ENCODE assay signal across 8 cellular contexts in genomic region chr17:68378202-68379149, GRCh38.
DNase-seq lines count a peak whose midpoint lies in the region; ATAC-seq and TF ChIP-seq lines count a peak whose summit lies in the region.

No MANE protein-coding gene starts in this region.

- H3K27me3 ChIP-seq in right lobe of liver (no peaks in the 10 kb centered on the region), testis (no peaks in the 10 kb centered on the region), BE2C (no peaks in the 10 kb centered on the region)

- peak; percentile 41 for TF ChIP-seq POLR2A in right lobe of liver (IDR thresholded peaks at IDR 0.05)
- TF ChIP-seq POLR2A in testis (IDR thresholded peaks at IDR 0.05): no peak

- ATAC-seq in right lobe of liver (peak; percentile 81 to 89 (median 84)), HG02642 (IDR thresholded peaks at IDR 0.05; ENCODE audit: poor library complexity, unreplicated experiment) (no peak)

- DNase-seq in AG09319 (ENCODE audit: extremely low read depth, low read depth) (peak; percentile 89), NCI-H1092 (lab: John Stamatoyannopoulos, UW) (peak; percentile 29), choroid plexus epithelial cell (ENCODE audit: low read depth) (peak; percentile 99), right lobe of liver (peak; percentile 91 to 98 (median 96)), testis (peak; percentile 93), BE2C (no peak), T-helper 2 cell (no peak)

- no peak overlapping the region for H3K4me3 ChIP-seq in choroid plexus epithelial cell (ENCODE audit: low read depth, low read length)
- H3K4me3 ChIP-seq in right lobe of liver: peak overlapping the region; percentile 0 to 44 (median 37)
- no peak overlapping the region for H3K4me3 ChIP-seq in testis
- no peak overlapping the region for H3K4me3 ChIP-seq in BE2C (ENCODE audit: low read depth, low read length)

- H3K9me3 ChIP-seq in right lobe of liver (no peaks in the 10 kb centered on the region), testis (no peaks in the 10 kb centered on the region), BE2C (no peaks in the 10 kb centered on the region)

- H3K27ac ChIP-seq in right lobe of liver: peak overlapping the region; percentile 65 to 95 (median 94)
- H3K27ac ChIP-seq in testis: peak overlapping the region; percentile 88 to 92

- H3K36me3 ChIP-seq in right lobe of liver: no peaks in the 10 kb centered on the region
- H3K36me3 ChIP-seq in testis (ENCODE audit: low read depth, missing control alignments): no peaks in the 10 kb centered on the region
- no peaks in the 10 kb centered on the region for H3K36me3 ChIP-seq in BE2C

- WGBS in right lobe of liver (ENCODE audit: insufficient coverage, low coverage, low lambda C conversion rate, missing lambda C conversion rate): 12% methylated on average over 22 of the region's 23 CpGs
- WGBS in testis, 2 donors: 32 to 41% methylated on average over 23 of the region's 23 CpGs

- TF ChIP-seq CTCF in AG09319 (IDR thresholded peaks at IDR 0.05; ENCODE audit: low read depth, low read length) (no peak; the same call in 1 of the 2 replicates), choroid plexus epithelial cell (conservative IDR thresholded peaks at IDR 0.05; ENCODE audit: low read depth, low read length) (no peak), right lobe of liver (IDR thresholded peaks at IDR 0.05) (no peak), testis (IDR thresholded peaks at IDR 0.05) (no peak), BE2C (IDR thresholded peaks at IDR 0.05; ENCODE audit: low read depth, low read length) (no peak)

- H3K4me1 ChIP-seq in right lobe of liver (peaks cover 2 to 39% (median 23%) of the 10 kb centered on the region in 4 donors), testis (peaks cover 21% of the 10 kb centered on the region), BE2C (no peaks in the 10 kb centered on the region; the same call in none of the 2 replicates)

- intact Hi-C loops in right lobe of liver (cut with DNase I) (no loop called here), testis (cut with DNase I; ENCODE audit: low total_unique reads) (no loop called here)

Comparison
In these comparisons a context has a peak if more than half of its experiments do, and no peak if none do; other contexts are left out.
1. DNase-seq: peak in AG09319 (single experiment), NCI-H1092 (single experiment), choroid plexus epithelial cell (single experiment), right lobe of liver (3 of 3) and testis (single experiment); none in BE2C (single experiment) and T-helper 2 cell (0 of 5).
2. H3K4me3 ChIP-seq: peak in right lobe of liver (3 of 3); none in choroid plexus epithelial cell (single experiment), testis (0 of 2) and BE2C (single experiment).